ENCODE assay signal across 8 cellular contexts in genomic region chr15:40564591-40565332, GRCh38. TPM values are rescaled to one million over a fixed set of nuclear protein-coding genes. Genes with fewer than 3 reads are reported as not detected.
DNase-seq lines count a peak whose midpoint lies in the region; ATAC-seq lines count a peak whose summit lies in the region.

TSS of gene CCDC32 (minus strand) at chr15:40565042. CDS start at chr15:40563015, 2,027 bp downstream.

- intact Hi-C loops in dendritic cell treated with granulocyte-macrophage colony-stimulating factor and Interleukin-4, amounts not matched to agents 40 ng/mL and 50 ng/mL, for 4 days (cut with micrococcal nuclease): loop anchor here (2.0 to 10.0 kb wide), 2 partner anchors 14 to 200 kb away; partner anchors contain the start of genes C15orf62 and GCHFR

- no peaks in the 10 kb centered on the region for H3K9me3 Mint-ChIP-seq in dendritic cell treated with granulocyte-macrophage colony-stimulating factor and Interleukin-4, amounts not matched to agents 40 ng/mL and 50 ng/mL, for 4 days

- peak; percentile 73 to 99 (median 95) for DNase-seq in C1 segment of cervical spinal cord (lab: John Stamatoyannopoulos, UW)
- DNase-seq in NCI-H748 treated with DMSO at 0.1 percent for 48 hours (lab: John Stamatoyannopoulos, UW): peak; percentile 91
- peak; percentile 76 to 96 for DNase-seq in activated CD4-positive, alpha-beta T cell treated with anti-CD3 and anti-CD28 coated beads, Interleukin-2, amount 50 U/mL, for 24 hours (ENCODE audit: low read depth in 1 of 2, low spot score in 1 of 2)
- DNase-seq in left lobe of liver (ENCODE audit: low spot score): peak; percentile 98
- peak; percentile 95 for DNase-seq in stimulated activated CD4-positive, alpha-beta T cell treated with anti-CD3 and anti-CD28 coated beads, Interleukin-2, amount 100 ng/mL, for 4 hours (ENCODE audit: low read depth)

- H3K27me3 Mint-ChIP-seq in dendritic cell treated with granulocyte-macrophage colony-stimulating factor and Interleukin-4, amounts not matched to agents 40 ng/mL and 50 ng/mL, for 4 days: peaks cover 9% of the 10 kb centered on the region

- peak within 1 kb of the TSS; percentile 92 for H3K4me3 Mint-ChIP-seq in dendritic cell treated with granulocyte-macrophage colony-stimulating factor and Interleukin-4, amounts not matched to agents 40 ng/mL and 50 ng/mL, for 4 days

- ATAC-seq in GM19372 (IDR thresholded peaks at IDR 0.05; ENCODE audit: low read depth, unreplicated experiment) (peak; percentile 93), HG03558 (IDR thresholded peaks at IDR 0.05; ENCODE audit: extremely low read depth, unreplicated experiment) (peak; percentile 86), left lobe of liver (peak; percentile 94)

- peaks cover 32% of the 10 kb centered on the region for H3K36me3 Mint-ChIP-seq in dendritic cell treated with granulocyte-macrophage colony-stimulating factor and Interleukin-4, amounts not matched to agents 40 ng/mL and 50 ng/mL, for 4 days (ENCODE audit: low read depth)

- peaks cover 28% of the 10 kb centered on the region for H3K4me1 Mint-ChIP-seq in dendritic cell treated with granulocyte-macrophage colony-stimulating factor and Interleukin-4, amounts not matched to agents 40 ng/mL and 50 ng/mL, for 4 days (ENCODE audit: low read depth)

- H3K27ac Mint-ChIP-seq in dendritic cell treated with granulocyte-macrophage colony-stimulating factor and Interleukin-4, amounts not matched to agents 40 ng/mL and 50 ng/mL, for 4 days: peak within 1 kb of the TSS; percentile 96

RNA-seq across cellular contexts. Expression of gene CCDC32, which starts in this region (rescaled TPM):
- 6.5 TPM for total RNA-seq in left lobe of liver

Comparison
In these comparisons a context has a peak if more than half of its experiments do, and no peak if none do; other contexts are left out.
1. Peak in every context shown above with its lines: DNase-seq and ATAC-seq.